In the genomic region with DNA sequence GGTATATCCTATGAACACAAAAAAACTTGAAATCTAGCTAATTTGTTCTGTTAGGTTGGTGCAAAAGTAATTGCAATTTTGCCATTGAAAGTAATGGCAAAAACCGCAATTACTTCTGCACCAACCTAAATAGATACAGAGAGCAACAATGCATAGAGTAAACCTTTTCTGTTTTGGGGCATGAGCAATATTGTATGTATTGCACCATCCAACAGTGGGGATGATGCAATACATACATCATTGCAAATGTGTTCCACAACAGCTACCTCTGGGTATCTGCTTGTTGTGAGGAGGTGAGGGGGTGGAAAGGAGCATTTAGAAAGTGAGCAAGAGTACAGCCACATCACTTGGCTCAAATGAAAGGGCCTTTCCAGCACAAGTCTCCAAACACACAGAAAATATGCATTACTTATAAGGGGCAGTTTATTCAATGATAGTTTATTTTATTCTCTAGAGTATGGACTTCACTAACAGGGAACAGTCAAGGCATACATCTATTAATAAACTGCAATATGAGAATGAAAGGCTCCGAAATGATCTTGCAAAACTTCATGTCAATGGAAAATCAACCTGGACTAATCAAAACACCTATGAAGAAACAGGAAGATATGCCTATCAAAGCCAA, we compare ENCODE assay signal across 1 cellular context.
TF ChIP-seq lines count a peak whose summit lies in the region.

No MANE protein-coding gene starts in this region.

TF ChIP-seq in HepG2, 621 proteins besides CTCF, POLR2A, EP300 and RAD21:
- TF ChIP-seq CEBPG (CRISPR knock-in tag; IDR thresholded peaks at IDR 0.05): peak; percentile 69
- TF ChIP-seq, protein P1, sequence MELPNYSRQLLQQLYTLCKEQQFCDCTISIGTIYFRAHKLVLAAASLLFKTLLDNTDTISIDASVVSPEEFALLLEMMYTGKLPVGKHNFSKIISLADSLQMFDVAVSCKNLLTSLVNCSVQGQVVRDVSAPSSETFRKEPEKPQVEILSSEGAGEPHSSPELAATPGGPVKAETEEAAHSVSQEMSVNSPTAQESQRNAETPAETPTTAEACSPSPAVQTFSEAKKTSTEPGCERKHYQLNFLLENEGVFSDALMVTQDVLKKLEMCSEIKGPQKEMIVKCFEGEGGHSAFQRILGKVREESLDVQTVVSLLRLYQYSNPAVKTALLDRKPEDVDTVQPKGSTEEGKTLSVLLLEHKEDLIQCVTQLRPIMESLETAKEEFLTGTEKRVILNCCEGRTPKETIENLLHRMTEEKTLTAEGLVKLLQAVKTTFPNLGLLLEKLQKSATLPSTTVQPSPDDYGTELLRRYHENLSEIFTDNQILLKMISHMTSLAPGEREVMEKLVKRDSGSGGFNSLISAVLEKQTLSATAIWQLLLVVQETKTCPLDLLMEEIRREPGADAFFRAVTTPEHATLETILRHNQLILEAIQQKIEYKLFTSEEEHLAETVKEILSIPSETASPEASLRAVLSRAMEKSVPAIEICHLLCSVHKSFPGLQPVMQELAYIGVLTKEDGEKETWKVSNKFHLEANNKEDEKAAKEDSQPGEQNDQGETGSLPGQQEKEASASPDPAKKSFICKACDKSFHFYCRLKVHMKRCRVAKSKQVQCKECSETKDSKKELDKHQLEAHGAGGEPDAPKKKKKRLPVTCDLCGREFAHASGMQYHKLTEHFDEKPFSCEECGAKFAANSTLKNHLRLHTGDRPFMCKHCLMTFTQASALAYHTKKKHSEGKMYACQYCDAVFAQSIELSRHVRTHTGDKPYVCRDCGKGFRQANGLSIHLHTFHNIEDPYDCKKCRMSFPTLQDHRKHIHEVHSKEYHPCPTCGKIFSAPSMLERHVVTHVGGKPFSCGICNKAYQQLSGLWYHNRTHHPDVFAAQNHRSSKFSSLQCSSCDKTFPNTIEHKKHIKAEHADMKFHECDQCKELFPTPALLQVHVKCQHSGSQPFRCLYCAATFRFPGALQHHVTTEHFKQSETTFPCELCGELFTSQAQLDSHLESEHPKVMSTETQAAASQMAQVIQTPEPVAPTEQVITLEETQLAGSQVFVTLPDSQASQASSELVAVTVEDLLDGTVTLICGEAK (IDR thresholded peaks at IDR 0.05): peak; percentile 85
- TF ChIP-seq, protein P1 (CRISPR knock-in tag; IDR thresholded peaks at IDR 0.05): no peak
- TF ChIP-seq, protein P2, sequence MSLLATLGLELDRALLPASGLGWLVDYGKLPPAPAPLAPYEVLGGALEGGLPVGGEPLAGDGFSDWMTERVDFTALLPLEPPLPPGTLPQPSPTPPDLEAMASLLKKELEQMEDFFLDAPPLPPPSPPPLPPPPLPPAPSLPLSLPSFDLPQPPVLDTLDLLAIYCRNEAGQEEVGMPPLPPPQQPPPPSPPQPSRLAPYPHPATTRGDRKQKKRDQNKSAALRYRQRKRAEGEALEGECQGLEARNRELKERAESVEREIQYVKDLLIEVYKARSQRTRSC (CRISPR knock-in tag; IDR thresholded peaks at IDR 0.05; ENCODE audit: low read depth): no peak
- TF ChIP-seq ATF7 (IDR thresholded peaks at IDR 0.05): peak; percentile 70
- no peak for TF ChIP-seq ATF7 (CRISPR knock-in tag; IDR thresholded peaks at IDR 0.05)
- no peak for TF ChIP-seq FLYWCH1 (CRISPR knock-in tag; IDR thresholded peaks at IDR 0.05)
- no peak for TF ChIP-seq ISX (CRISPR knock-in tag; conservative IDR thresholded peaks at IDR 0.05)
- TF ChIP-seq, protein P3, sequence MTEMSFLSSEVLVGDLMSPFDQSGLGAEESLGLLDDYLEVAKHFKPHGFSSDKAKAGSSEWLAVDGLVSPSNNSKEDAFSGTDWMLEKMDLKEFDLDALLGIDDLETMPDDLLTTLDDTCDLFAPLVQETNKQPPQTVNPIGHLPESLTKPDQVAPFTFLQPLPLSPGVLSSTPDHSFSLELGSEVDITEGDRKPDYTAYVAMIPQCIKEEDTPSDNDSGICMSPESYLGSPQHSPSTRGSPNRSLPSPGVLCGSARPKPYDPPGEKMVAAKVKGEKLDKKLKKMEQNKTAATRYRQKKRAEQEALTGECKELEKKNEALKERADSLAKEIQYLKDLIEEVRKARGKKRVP (CRISPR knock-in tag; IDR thresholded peaks at IDR 0.05): peak in 1 of 2 experiments; percentile 91; a peak in 2 of 4 replicates
- TF ChIP-seq CEBPB (IDR thresholded peaks at IDR 0.05; ENCODE audit: borderline replicate concordance, low read depth, low read length): peak; percentile 96
